In the genomic region with DNA sequence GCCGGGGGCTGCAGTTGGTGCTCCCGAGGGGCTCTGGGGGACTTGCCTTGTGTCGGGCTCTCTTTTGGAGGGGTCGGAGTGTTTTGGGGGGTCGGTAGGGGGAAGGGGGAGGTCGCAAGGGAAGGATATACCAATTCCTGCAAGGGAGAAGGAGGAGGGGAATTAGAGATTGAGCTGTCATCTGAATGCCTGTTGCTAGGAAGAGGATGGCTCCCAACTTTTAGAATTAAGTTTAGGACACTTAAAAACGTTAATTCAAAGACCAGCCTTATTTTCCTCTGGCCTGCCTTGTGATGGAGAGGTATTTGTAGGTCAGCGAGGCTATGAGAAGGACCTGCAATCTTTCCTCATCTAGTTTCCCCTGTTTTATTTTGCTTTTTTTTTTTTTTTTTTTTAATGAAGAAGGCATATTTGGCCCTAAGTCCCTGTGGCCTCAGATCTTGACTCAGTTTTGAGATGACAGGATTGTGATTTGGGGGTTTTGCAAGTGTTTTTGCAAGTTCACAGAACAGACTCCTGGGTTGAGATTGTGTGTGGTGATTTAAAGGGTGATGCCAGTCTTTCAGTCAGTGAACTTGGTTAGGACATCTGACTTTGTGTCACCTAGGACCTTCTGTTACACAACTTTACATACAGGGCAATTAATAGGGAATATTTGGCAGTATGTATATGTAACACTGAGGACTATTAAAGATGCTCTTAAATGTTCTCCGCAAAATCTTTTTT, we compare ENCODE assay signal across 8 cellular contexts. TPM values are rescaled to one million over a fixed set of nuclear protein-coding genes. Genes with fewer than 3 reads are reported as not detected.
DNase-seq lines count a peak whose midpoint lies in the region; ATAC-seq and TF ChIP-seq lines count a peak whose summit lies in the region.

No MANE protein-coding gene starts in this region.

- DNase-seq in CD4-positive, alpha-beta memory T cell = no peak
- DNase-seq in Karpas-422 (peak; percentile 77), breast epithelium (ENCODE audit: low spot score in 2 of 2) (no peak), lower lobe of right lung (no peak), transverse colon (no peak), nucleus accumbens (lab: John Stamatoyannopoulos, UW) (no peak), activated gamma-delta T cell treated with Interleukin-2 at 50 U/mL for 16 hours (no peak)
- DNase-seq in effector CD8-positive, alpha-beta T cell (lab: John Stamatoyannopoulos, UW) = no peak

- POLR2A ChIA-PET in CD4-positive, alpha-beta memory T cell (lab: Charles Lee; ENCODE audit: partially characterized antibody) = interaction anchor here (0.7 to 2.0 kb wide), 2 partner anchors 44 to 73 kb away, joined by 3 to 7 read pairs; no protein-coding TSS in a partner anchor

- H3K27ac ChIP-seq in CD4-positive, alpha-beta memory T cell (ENCODE audit: low read depth, low read length) = peak overlapping the region; percentile 57
- peak overlapping the region; percentile 84 for H3K27ac ChIP-seq in Karpas-422 (ENCODE audit: low read length)
- H3K27ac ChIP-seq in breast epithelium = peak overlapping the region; percentile 88 to 97
- peak overlapping the region; percentile 83 for H3K27ac ChIP-seq in lower lobe of right lung
- peak overlapping the region; percentile 89 to 93 (median 91) for H3K27ac ChIP-seq in transverse colon

- peak overlapping the region; percentile 59 for H2AFZ ChIP-seq in Karpas-422 (ENCODE audit: low read length)

- no peaks in the 10 kb centered on the region for H3K36me3 ChIP-seq in CD4-positive, alpha-beta memory T cell (ENCODE audit: insufficient read depth, low read length)
- H3K36me3 ChIP-seq in Karpas-422 (ENCODE audit: insufficient read depth, low read length) (peaks cover 40% of the 10 kb centered on the region), breast epithelium (no peaks in the 10 kb centered on the region), lower lobe of right lung (peaks cover 4% of the 10 kb centered on the region), transverse colon (peaks cover 0 to 8% (median 2%) of the 10 kb centered on the region in 4 donors)

- peak overlapping the region; percentile 93 for H3K9ac ChIP-seq in Karpas-422 (ENCODE audit: low read length)

- H3K4me3 Mint-ChIP-seq in CD4-positive, alpha-beta memory T cell = peak overlapping the region; percentile 94 to 99 (median 96)

- TF ChIP-seq POLR2A in breast epithelium (IDR thresholded peaks at IDR 0.05) (no peak), transverse colon (IDR thresholded peaks at IDR 0.05) (no peak)

- intact Hi-C loops in CD4-positive, alpha-beta memory T cell (cut with micrococcal nuclease) = loop anchor here (5.0 kb wide), 1 partner anchor 1299 kb away; a partner anchor contains a TSS
- intact Hi-C loops in breast epithelium (cut with DNase I; ENCODE audit: low total_unique reads) = loop anchor here (10.0 kb wide), 1 partner anchor 84 kb away; a partner anchor contains a TSS
- intact Hi-C loops in lower lobe of right lung (cut with DNase I) = no loop called here
- intact Hi-C loops in transverse colon (cut with DNase I; ENCODE audit: low total_unique reads) = loop anchor here (5.0 kb wide), 2 partner anchors 81 to 96 kb away; a partner anchor contains a TSS

- no peaks in the 10 kb centered on the region for H3K9me3 Mint-ChIP-seq in CD4-positive, alpha-beta memory T cell

- 12 to 14% methylated on average over 6 to 9 of the region's 9 CpGs for WGBS in transverse colon (ENCODE audit: low coverage in 1 of 2), 2 donors

- peak overlapping the region; percentile 85 for H3K4me2 ChIP-seq in Karpas-422 (ENCODE audit: low read depth, low read length, poor library complexity, severe bottlenecking)

- no peak for TF ChIP-seq EP300 in transverse colon (IDR thresholded peaks at IDR 0.05; ENCODE audit: low read depth)

- in situ Hi-C loops in transverse colon (cut with MboI; ENCODE audit: low pct_ligation_motif_present in 1 of 4, low pct_unique_long_range_greater_than_20kb in 1 of 4, low sequenced_read_pairs in 3 of 4) = no loop called here

- H4K20me1 ChIP-seq in Karpas-422 (ENCODE audit: insufficient read depth, low read depth, low read length) = peaks cover 11% of the 10 kb centered on the region; the same call in 1 of the 2 replicates

- ATAC-seq in lower lobe of right lung = peak; percentile 1 to 2

- peak overlapping the region; percentile 79 to 95 (median 94) for H3K27ac Mint-ChIP-seq in CD4-positive, alpha-beta memory T cell

- H3K4me1 Mint-ChIP-seq in CD4-positive, alpha-beta memory T cell = peaks cover 28 to 60% (median 43%) of the 10 kb centered on the region in 4 donors

- TF ChIP-seq CTCF in breast epithelium (IDR thresholded peaks at IDR 0.05) (no peak), lower lobe of right lung (IDR thresholded peaks at IDR 0.05) (no peak), transverse colon (IDR thresholded peaks at IDR 0.05) (no peak)

- CTCF ChIA-PET in CD4-positive, alpha-beta memory T cell (lab: Charles Lee; ENCODE audit: partially characterized antibody) = interaction anchor here (1.0 to 1.5 kb wide), 3 partner anchors 33 to 60 kb away, joined by 3 to 4 read pairs (median 3); no protein-coding TSS in a partner anchor

- peak overlapping the region; percentile 86 to 96 for H3K4me3 ChIP-seq in CD4-positive, alpha-beta memory T cell (ENCODE audit: low read length in 2 of 2)
- H3K4me3 ChIP-seq in Karpas-422 (ENCODE audit: low read length) (peak overlapping the region; percentile 87), breast epithelium (peak overlapping the region; percentile 58 to 88 (median 81)), lower lobe of right lung (peak overlapping the region; percentile 83), transverse colon (peak overlapping the region; percentile 71 to 85 (median 79))

- peaks cover 10 to 14% of the 10 kb centered on the region in 2 donors for H3K36me3 Mint-ChIP-seq in CD4-positive, alpha-beta memory T cell

- H3K79me2 ChIP-seq in Karpas-422 (ENCODE audit: low read length) = peaks cover 56% of the 10 kb centered on the region

- no peaks in the 10 kb centered on the region for H3K27me3 Mint-ChIP-seq in CD4-positive, alpha-beta memory T cell

- no peaks in the 10 kb centered on the region for H3K27me3 ChIP-seq in CD4-positive, alpha-beta memory T cell (ENCODE audit: insufficient read depth, low read length)
- H3K27me3 ChIP-seq in Karpas-422 (ENCODE audit: low read length) = no peaks in the 10 kb centered on the region
- H3K27me3 ChIP-seq in breast epithelium = no peaks in the 10 kb centered on the region
- no peaks in the 10 kb centered on the region for H3K27me3 ChIP-seq in lower lobe of right lung (ENCODE audit: low read depth)
- no peaks in the 10 kb centered on the region for H3K27me3 ChIP-seq in transverse colon

- peaks cover 27% of the 10 kb centered on the region for H3K4me1 ChIP-seq in CD4-positive, alpha-beta memory T cell (ENCODE audit: insufficient read depth, low read length)
- H3K4me1 ChIP-seq in Karpas-422 (ENCODE audit: low read length) (peaks cover 49% of the 10 kb centered on the region), breast epithelium (peaks cover 0 to 4% of the 10 kb centered on the region in 2 donors), lower lobe of right lung (peaks cover 40% of the 10 kb centered on the region), transverse colon (peaks cover 4 to 34% (median 14%) of the 10 kb centered on the region in 4 donors)

- H3K9me2 ChIP-seq in Karpas-422 (replicated peaks; ENCODE audit: insufficient read depth, low read length) = no peaks in the 10 kb centered on the region

- H3K9me3 ChIP-seq in CD4-positive, alpha-beta memory T cell (ENCODE audit: control insufficient read depth in 1 of 2, low read length in 2 of 2) = no peaks in the 10 kb centered on the region
- no peaks in the 10 kb centered on the region for H3K9me3 ChIP-seq in Karpas-422 (ENCODE audit: low read length)
- H3K9me3 ChIP-seq in breast epithelium = no peaks in the 10 kb centered on the region
- H3K9me3 ChIP-seq in lower lobe of right lung = no peaks in the 10 kb centered on the region
- H3K9me3 ChIP-seq in transverse colon = no peaks in the 10 kb centered on the region

RNA-seq across cellular contexts. Expression of a gene that starts 0.7 kb away (rescaled TPM):
- total RNA-seq in CD4-positive, alpha-beta memory T cell = 10 to 100 TPM in 1 of 2 experiments, 1 to 10 TPM in 1; 9.1 to 11.2 TPM
- polyA plus RNA-seq in CD4-positive, alpha-beta memory T cell = 10 to 100 TPM in 1 of 2 donors, 1 to 10 TPM in 1; 6.6 to 12.4 TPM
- total RNA-seq in Karpas-422 (2014; rRNA removed; shearing (Covaris generic); ENCODE audit: low replicate concordance) = 98.9 and 228 TPM in 2 replicates
- total RNA-seq in breast epithelium = 10 to 100 TPM; 38.3 to 46.8 (median 43.2) TPM
- total RNA-seq in lower lobe of right lung = 22.3 TPM
- 100 to 1,000 TPM in 1 of 4 donors, 10 to 100 TPM in 3; 13.1 to 123 (median 19.1) TPM for total RNA-seq in transverse colon
